In the genomic region with DNA sequence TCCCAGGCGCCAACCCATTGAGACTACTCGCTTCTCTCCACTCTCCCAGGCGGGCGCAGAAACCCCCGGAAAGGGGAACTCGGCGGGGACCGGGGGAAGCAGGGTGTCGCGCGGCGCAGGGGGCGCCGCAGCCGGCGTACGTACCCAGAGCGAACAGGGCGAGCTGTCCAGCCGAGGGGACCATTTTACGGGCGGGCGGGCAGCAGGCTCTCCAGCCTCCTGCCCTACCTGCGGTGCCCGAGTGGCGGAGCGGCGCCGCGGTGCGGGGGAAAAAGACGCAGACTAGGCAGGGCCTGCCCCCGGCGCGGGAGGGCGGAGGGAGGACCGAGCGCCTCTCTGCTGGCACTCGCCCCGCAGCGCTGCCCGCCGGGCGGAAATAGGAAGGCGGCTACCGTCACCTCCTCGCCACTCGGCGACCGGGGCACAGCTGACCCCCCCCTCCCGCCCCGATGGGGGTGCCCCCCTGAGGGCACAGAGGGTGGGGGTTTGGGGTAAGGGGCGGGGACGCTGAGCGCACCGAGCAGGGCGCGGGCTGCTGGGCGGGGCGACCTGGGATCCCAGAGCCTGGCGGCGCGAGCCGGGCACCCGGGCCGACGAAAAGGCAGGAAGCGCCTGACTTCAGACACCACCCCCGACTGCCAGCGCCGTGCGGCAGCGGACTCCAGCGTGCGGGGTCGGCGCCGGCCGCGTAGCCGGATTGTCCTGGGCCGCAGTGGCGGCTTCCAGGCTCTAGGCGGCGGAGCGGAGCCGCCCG, we compare ENCODE assay signal across 8 cellular contexts. TPM values are rescaled to one million over a fixed set of nuclear protein-coding genes. Genes with fewer than 3 reads are reported as not detected.
DNase-seq lines count a peak whose midpoint lies in the region; ATAC-seq and TF ChIP-seq lines count a peak whose summit lies in the region.

Gene TGFA (minus strand): TSS at position 243 of the 754 bp plus-strand sequence. CDS start 59 bp downstream, at position 184.

- H3K4me1 ChIP-seq in testis = peaks cover 9% of the 10 kb centered on the region

- H3K36me3 ChIP-seq in testis (ENCODE audit: low read depth, missing control alignments) = no peaks in the 10 kb centered on the region

- no peak for TF ChIP-seq POLR2A in testis (IDR thresholded peaks at IDR 0.05)

- TF ChIP-seq CTCF in omental fat pad (IDR thresholded peaks at IDR 0.05) (no peak), testis (IDR thresholded peaks at IDR 0.05) (peak; percentile 28 to 65 (median 38))

- ATAC-seq in GM21390 (IDR thresholded peaks at IDR 0.05; ENCODE audit: unreplicated experiment) = peak; percentile 70
- ATAC-seq in omental fat pad (ENCODE audit: low FRiP score) = peak; percentile 90

- H3K4me3 ChIP-seq in testis = peak within 1 kb of the TSS; percentile 58 to 68

- TF ChIP-seq EP300 in Ishikawa (IDR thresholded peaks at IDR 0.05; ENCODE audit: borderline replicate concordance) = peak; percentile 73

- no peaks in the 10 kb centered on the region for H3K27me3 ChIP-seq in testis

- TF ChIP-seq RAD21 in Ishikawa (IDR thresholded peaks at IDR 0.05; ENCODE audit: low read depth) = peak; percentile 71; the same call in 1 of the 2 replicates

- intact Hi-C loops in testis (cut with DNase I; ENCODE audit: low total_unique reads) = no loop called here

- no peaks in the 10 kb centered on the region for H3K9me3 ChIP-seq in testis

- DNase-seq in COLO668 (lab: John Stamatoyannopoulos, UW; ENCODE audit: unreplicated experiment) = peak; percentile 94
- peak; percentile 58 to 83 for DNase-seq in SHP77 (lab: John Stamatoyannopoulos, UW)
- DNase-seq in activated naive CD4-positive, alpha-beta T cell (lab: John Stamatoyannopoulos, UW) = peak; percentile 35 to 71 (median 49)
- DNase-seq in glomerular visceral epithelial cell (ENCODE audit: extremely low spot score) = peak; percentile 91
- no peak for DNase-seq in omental fat pad (ENCODE audit: low spot score)
- peak; percentile 57 for DNase-seq in testis

- WGBS in testis, 2 donors = 0 to 1% methylated on average over 39 to 43 of the region's 88 CpGs

- no peak within 1 kb of the TSS for H3K27ac ChIP-seq in testis

TF ChIP-seq in Ishikawa, 13 proteins besides CTCF, POLR2A, EP300 and RAD21:
- TF ChIP-seq CREB1 (IDR thresholded peaks at IDR 0.05; ENCODE audit: low read depth) = no peak
- TF ChIP-seq TAF1 (IDR thresholded peaks at IDR 0.05; ENCODE audit: low read depth) = no peak; the same call in none of the 2 replicates
- 0 out of 2 replicates have a peak, but pooled peaks have one; percentile 38 for TF ChIP-seq TCF12 (IDR thresholded peaks at IDR 0.05; ENCODE audit: low read depth)
- no peak for TF ChIP-seq CEBPB (IDR thresholded peaks at IDR 0.05)
- TF ChIP-seq, protein P1, sequence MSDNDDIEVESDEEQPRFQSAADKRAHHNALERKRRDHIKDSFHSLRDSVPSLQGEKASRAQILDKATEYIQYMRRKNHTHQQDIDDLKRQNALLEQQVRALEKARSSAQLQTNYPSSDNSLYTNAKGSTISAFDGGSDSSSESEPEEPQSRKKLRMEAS (IDR thresholded peaks at IDR 0.05) = peak; percentile 40; the same call in 1 of the 2 replicates
- no peak for TF ChIP-seq EGR1 (IDR thresholded peaks at IDR 0.05)
- TF ChIP-seq, protein P2, sequence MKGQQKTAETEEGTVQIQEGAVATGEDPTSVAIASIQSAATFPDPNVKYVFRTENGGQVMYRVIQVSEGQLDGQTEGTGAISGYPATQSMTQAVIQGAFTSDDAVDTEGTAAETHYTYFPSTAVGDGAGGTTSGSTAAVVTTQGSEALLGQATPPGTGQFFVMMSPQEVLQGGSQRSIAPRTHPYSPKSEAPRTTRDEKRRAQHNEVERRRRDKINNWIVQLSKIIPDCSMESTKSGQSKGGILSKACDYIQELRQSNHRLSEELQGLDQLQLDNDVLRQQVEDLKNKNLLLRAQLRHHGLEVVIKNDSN (IDR thresholded peaks at IDR 0.05) = no peak
- peak; percentile 17; the same call in 1 of the 2 replicates for TF ChIP-seq YY1 (IDR thresholded peaks at IDR 0.05; ENCODE audit: low read depth)
- peak; percentile 23 for TF ChIP-seq TEAD4 (IDR thresholded peaks at IDR 0.05)
- peak; percentile 20; the same call in 1 of the 2 replicates for TF ChIP-seq NFIC (IDR thresholded peaks at IDR 0.05)
- TF ChIP-seq FOXM1 (IDR thresholded peaks at IDR 0.05; ENCODE audit: borderline replicate concordance, low read depth) = no peak
- TF ChIP-seq REST (IDR thresholded peaks at IDR 0.05; ENCODE audit: low read depth) = no peak
- TF ChIP-seq ZBTB7A (IDR thresholded peaks at IDR 0.05; ENCODE audit: low read depth) = no peak; the same call in 1 of the 2 replicates

RNA-seq across cellular contexts. Expression of gene TGFA, which starts in this region (rescaled TPM):
- total RNA-seq in omental fat pad = 1 to 10 TPM; 1.2 to 4.3 (median 1.9) TPM
- 1 to 10 TPM in 1 of 2 donors, under 1 TPM in 1; 0.62 to 1.3 TPM for total RNA-seq in testis
- 5.1 TPM for polyA plus RNA-seq in testis (ENCODE audit: insufficient read depth, low read depth, low replicate concordance)

Comparison
In these comparisons a context has a peak if more than half of its experiments do, and no peak if none do; other contexts are left out.
1. CTCF ChIP-seq: peak in testis (3 of 3); none in omental fat pad (0 of 3).